Comparison of ENCODE assay signal across 11 cellular contexts in genomic region chr2:230996661-230997060, GRCh38. TPM values are rescaled to one million over a fixed set of nuclear protein-coding genes. Genes with fewer than 3 reads are reported as not detected.
"Had no signal": no experiment of that assay in that cellular context is flagged by ENCODE, and none has a peak within 500 bp of the region (broad histone marks: within the 10 kb centered on the region; RNA-seq: fewer than 3 reads in every experiment).

No MANE protein-coding gene starts in this region.

- H3K4me3 ChIP-seq: GM23248, GM23338, HAP-1 had no signal

- H3K4me3 Mint-ChIP-seq: GM23338, H9, HFFc6 had no signal

- H3K36me3 ChIP-seq: HAP-1 had no signal

- H3K27ac Mint-ChIP-seq: GM23338, HFFc6 had no signal

- H3K4me1 ChIP-seq: HAP-1 had no signal

- ATAC-seq: GM23338, HCT116 had no signal

- H3K9me3 ChIP-seq: HAP-1 had no signal

- H2AFZ ChIP-seq: GM23248, GM23338 had no signal

- H3K27ac ChIP-seq: GM23248 had no signal

- H3K9me3 Mint-ChIP-seq: HFFc6 had no signal

- H3K9ac ChIP-seq: GM23248 had no signal

- DNase-seq: GM23248, GOT3, H9, HCEC 1CT, HFFc6 had no signal

- H3K4me2 ChIP-seq: GM23338 had no signal

- FAIRE-seq: H1, H54 had no signal

RNA-seq across cellular contexts. Expression of gene SPATA3, which starts 0.7 kb away (rescaled TPM):
- total RNA-seq: GM23248, GM23338, H1, H4, H9, HFFc6 had no signal
- polyA plus RNA-seq: GM23248, GM23338, H1 had no signal

RNA-seq across cellular contexts. Expression of gene C2orf72, which starts 40.7 kb away (rescaled TPM):
- total RNA-seq: HFFc6 had no signal
- polyA plus RNA-seq: GM23248 had no signal
